ENCODE assay signal across 1 cellular context in genomic region chr5:28369418-28369817, GRCh38.
TF ChIP-seq lines count a peak whose summit lies in the region.

No MANE protein-coding gene starts in this region.

TF ChIP-seq in SK-N-SH, 30 proteins besides CTCF, POLR2A, EP300 and RAD21 (continued from another document):
- TF ChIP-seq, protein P1, sequence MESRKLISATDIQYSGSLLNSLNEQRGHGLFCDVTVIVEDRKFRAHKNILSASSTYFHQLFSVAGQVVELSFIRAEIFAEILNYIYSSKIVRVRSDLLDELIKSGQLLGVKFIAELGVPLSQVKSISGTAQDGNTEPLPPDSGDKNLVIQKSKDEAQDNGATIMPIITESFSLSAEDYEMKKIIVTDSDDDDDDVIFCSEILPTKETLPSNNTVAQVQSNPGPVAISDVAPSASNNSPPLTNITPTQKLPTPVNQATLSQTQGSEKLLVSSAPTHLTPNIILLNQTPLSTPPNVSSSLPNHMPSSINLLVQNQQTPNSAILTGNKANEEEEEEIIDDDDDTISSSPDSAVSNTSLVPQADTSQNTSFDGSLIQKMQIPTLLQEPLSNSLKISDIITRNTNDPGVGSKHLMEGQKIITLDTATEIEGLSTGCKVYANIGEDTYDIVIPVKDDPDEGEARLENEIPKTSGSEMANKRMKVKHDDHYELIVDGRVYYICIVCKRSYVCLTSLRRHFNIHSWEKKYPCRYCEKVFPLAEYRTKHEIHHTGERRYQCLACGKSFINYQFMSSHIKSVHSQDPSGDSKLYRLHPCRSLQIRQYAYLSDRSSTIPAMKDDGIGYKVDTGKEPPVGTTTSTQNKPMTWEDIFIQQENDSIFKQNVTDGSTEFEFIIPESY (IDR thresholded peaks at IDR 0.05; ENCODE audit: borderline replicate concordance, low read depth), result no peak
- no peak for TF ChIP-seq RFX5 (IDR thresholded peaks at IDR 0.05; ENCODE audit: low read length)
- TF ChIP-seq, protein P2, sequence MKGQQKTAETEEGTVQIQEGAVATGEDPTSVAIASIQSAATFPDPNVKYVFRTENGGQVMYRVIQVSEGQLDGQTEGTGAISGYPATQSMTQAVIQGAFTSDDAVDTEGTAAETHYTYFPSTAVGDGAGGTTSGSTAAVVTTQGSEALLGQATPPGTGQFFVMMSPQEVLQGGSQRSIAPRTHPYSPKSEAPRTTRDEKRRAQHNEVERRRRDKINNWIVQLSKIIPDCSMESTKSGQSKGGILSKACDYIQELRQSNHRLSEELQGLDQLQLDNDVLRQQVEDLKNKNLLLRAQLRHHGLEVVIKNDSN (IDR thresholded peaks at IDR 0.05; ENCODE audit: borderline replicate concordance, low read depth), result no peak
